ENCODE assay signal across 11 cellular contexts in genomic region chr1:91624331-91624730, GRCh38.
"Had no signal": no experiment of that assay in that cellular context is flagged by ENCODE, and none has a peak within 500 bp of the region (broad histone marks: within the 10 kb centered on the region; RNA-seq: fewer than 3 reads in every experiment).

No MANE protein-coding gene starts in this region.

- H3K36me3 ChIP-seq: HAP-1 had no signal

- DNase-seq: GM23248, GOT3, H7, H9, HCEC 1CT, HFFc6 had no signal

- FAIRE-seq: H1, H54 had no signal

- H3K4me1 ChIP-seq: HAP-1 had no signal

- H3K4me3 ChIP-seq: GM23248, GM23338, HAP-1 had no signal

- H3K27ac ChIP-seq: GM23248 had no signal

- H3K9ac ChIP-seq: GM23248 had no signal

- ATAC-seq: GM23338, HCT116 had no signal

- H2AFZ ChIP-seq: GM23248, GM23338 had no signal

- H3K4me2 ChIP-seq: GM23338 had no signal

- H3K9me3 ChIP-seq: HAP-1 had no signal
